8 cellular contexts compared by ENCODE assay signal in genomic region chr6:32844839-32845372, GRCh38. TPM values are rescaled to one million over a fixed set of nuclear protein-coding genes. Genes with fewer than 3 reads are reported as not detected.
DNase-seq lines count a peak whose midpoint lies in the region; ATAC-seq and TF ChIP-seq lines count a peak whose summit lies in the region.

No MANE protein-coding gene starts in this region.

- peak in 1 of 2 donors; percentile 0 for ATAC-seq in activated T-cell treated with anti-CD3 and anti-CD28 coated beads, Interleukin-2, amount 50 U/mL, for 72 hours (replicated peaks in 1 of 2)
- no peak for ATAC-seq in activated naive CD8-positive, alpha-beta T cell treated with anti-CD3 and anti-CD28 coated beads, Interleukin-2, amount 10 ng/mL, durations not matched to agents 7 days and 5 days (ENCODE audit: low read depth)
- no peak for ATAC-seq in GM19328 (IDR thresholded peaks at IDR 0.05; ENCODE audit: unreplicated experiment)

- H3K27ac ChIP-seq in liver (ENCODE audit: low read depth in 1 of 2, low read length in 2 of 2), result peak overlapping the region; percentile 94 to 98
- H3K27ac ChIP-seq in tibial artery, result peak overlapping the region; percentile 92 to 95

- peaks cover 86% of the 10 kb centered on the region for H3K4me1 Mint-ChIP-seq in activated T-cell treated with anti-CD3 and anti-CD28 coated beads, Interleukin-2, amount 50 U/mL, for 72 hours (ENCODE audit: low read depth)
- H3K4me1 Mint-ChIP-seq in activated naive CD8-positive, alpha-beta T cell treated with anti-CD3 and anti-CD28 coated beads, Interleukin-2, amount 10 ng/mL, durations not matched to agents 7 days and 5 days, result peaks cover 72% of the 10 kb centered on the region

- intact Hi-C loops in tibial artery (cut with DNase I; ENCODE audit: low total_unique reads), result loop anchor here (5.0 kb wide), 1 partner anchor 1033 kb away; no protein-coding TSS in a partner anchor

- H3K36me3 Mint-ChIP-seq in activated T-cell treated with anti-CD3 and anti-CD28 coated beads, Interleukin-2, amount 50 U/mL, for 72 hours (ENCODE audit: insufficient read depth in 2 of 2), result peaks cover 57 to 78% of the 10 kb centered on the region in 2 donors
- H3K36me3 Mint-ChIP-seq in activated naive CD8-positive, alpha-beta T cell treated with anti-CD3 and anti-CD28 coated beads, Interleukin-2, amount 10 ng/mL, durations not matched to agents 7 days and 5 days, result peaks cover 87% of the 10 kb centered on the region

- H3K4me3 Mint-ChIP-seq in activated T-cell treated with anti-CD3 and anti-CD28 coated beads, Interleukin-2, amount 50 U/mL, for 72 hours, result peak overlapping the region; percentile 98 to 99
- H3K4me3 Mint-ChIP-seq in activated naive CD8-positive, alpha-beta T cell treated with anti-CD3 and anti-CD28 coated beads, Interleukin-2, amount 10 ng/mL, durations not matched to agents 7 days and 5 days, result peak overlapping the region; percentile 97

- no peaks in the 10 kb centered on the region for H3K9me3 ChIP-seq in liver (ENCODE audit: control insufficient read depth in 4 of 4, low read length in 3 of 4)
- no peaks in the 10 kb centered on the region for H3K9me3 ChIP-seq in tibial artery

- H3K36me3 ChIP-seq in liver (ENCODE audit: control insufficient read depth in 4 of 4, insufficient read depth in 3 of 4, low read depth in 1 of 4, low read length in 3 of 4) (peaks cover 3 to 39% (median 26%) of the 10 kb centered on the region in 4 donors), tibial artery (peaks cover 36 to 53% (median 48%) of the 10 kb centered on the region in 3 donors)

- H3K9me3 Mint-ChIP-seq in activated T-cell treated with anti-CD3 and anti-CD28 coated beads, Interleukin-2, amount 50 U/mL, for 72 hours, result peaks cover 0 to 2% of the 10 kb centered on the region in 2 donors
- no peaks in the 10 kb centered on the region for H3K9me3 Mint-ChIP-seq in activated naive CD8-positive, alpha-beta T cell treated with anti-CD3 and anti-CD28 coated beads, Interleukin-2, amount 10 ng/mL, durations not matched to agents 7 days and 5 days

- H3K4me1 ChIP-seq in liver (ENCODE audit: control insufficient read depth in 4 of 4, insufficient read depth in 4 of 4, low read length in 3 of 4) (peaks cover 6 to 44% (median 23%) of the 10 kb centered on the region in 4 donors), tibial artery (peaks cover 0 to 16% (median 11%) of the 10 kb centered on the region in 4 donors)

- peak overlapping the region; percentile 41 to 77 for H3K9ac ChIP-seq in liver (ENCODE audit: low read depth in 1 of 2, low read length in 2 of 2)

- H3K27me3 ChIP-seq in liver (ENCODE audit: control insufficient read depth in 4 of 4, insufficient read depth in 4 of 4, low read length in 3 of 4), result no peaks in the 10 kb centered on the region
- no peaks in the 10 kb centered on the region for H3K27me3 ChIP-seq in tibial artery

- peak overlapping the region; percentile 100 for H3K27ac Mint-ChIP-seq in activated T-cell treated with anti-CD3 and anti-CD28 coated beads, Interleukin-2, amount 50 U/mL, for 72 hours
- peak overlapping the region; percentile 100 for H3K27ac Mint-ChIP-seq in activated naive CD8-positive, alpha-beta T cell treated with anti-CD3 and anti-CD28 coated beads, Interleukin-2, amount 10 ng/mL, durations not matched to agents 7 days and 5 days

- TF ChIP-seq CTCF in liver (IDR thresholded peaks at IDR 0.05; ENCODE audit: low read depth, low read length, missing input control) (no peak), tibial artery (IDR thresholded peaks at IDR 0.05) (no peak)

- no peak for DNase-seq in activated T-cell treated with anti-CD3 and anti-CD28 coated beads, Interleukin-2, amount 50 U/mL, for 72 hours
- no peak for DNase-seq in activated T-cell treated with anti-CD3 and anti-CD28 coated beads, Interleukin-2, amount 50 U/mL, for 48 hours
- no peak for DNase-seq in activated naive CD8-positive, alpha-beta T cell treated with anti-CD3 and anti-CD28 coated beads, Interleukin-2, amount 10 ng/mL, durations not matched to agents 7 days and 5 days
- DNase-seq in tibial artery (no peak), NCI-H146 (lab: John Stamatoyannopoulos, UW) (no peak), COLO829 (ENCODE audit: low spot score) (no peak)

- POLR2A ChIA-PET in activated naive CD8-positive, alpha-beta T cell treated with anti-CD3 and anti-CD28 coated beads, Interleukin-2, amount 10 ng/mL, durations not matched to agents 7 days and 5 days (lab: Charles Lee), result interaction anchor here (0.6 to 10.7 kb wide), 20 partner anchors 11 to 1304 kb away, joined by 3 to 773 read pairs (median 4); partner anchors contain the start of genes BRD2, DXO, FKBPL and GPSM3

- TF ChIP-seq RAD21 in liver (IDR thresholded peaks at IDR 0.05), result no peak

- 26% methylated on average over 18 of the region's 18 CpGs for WGBS in liver

- H3K4me3 ChIP-seq in liver (ENCODE audit: low read depth in 1 of 3, low read length in 3 of 3) (peak overlapping the region; percentile 75 to 91 (median 87)), tibial artery (peak overlapping the region; percentile 78 to 86)

- H3K27me3 Mint-ChIP-seq in activated T-cell treated with anti-CD3 and anti-CD28 coated beads, Interleukin-2, amount 50 U/mL, for 72 hours (ENCODE audit: low read depth), result no peaks in the 10 kb centered on the region
- H3K27me3 Mint-ChIP-seq in activated naive CD8-positive, alpha-beta T cell treated with anti-CD3 and anti-CD28 coated beads, Interleukin-2, amount 10 ng/mL, durations not matched to agents 7 days and 5 days, result no peaks in the 10 kb centered on the region

TF ChIP-seq in liver, 16 proteins besides CTCF, POLR2A, EP300 and RAD21 (continues in another document):
- TF ChIP-seq HNF4G (IDR thresholded peaks at IDR 0.05) (no peak), NR2F2 (IDR thresholded peaks at IDR 0.05) (no peak), SP1 (IDR thresholded peaks at IDR 0.05) (no peak), GABPA (IDR thresholded peaks at IDR 0.05 in 1 of 2, conservative IDR thresholded peaks at IDR 0.05 in 1 of 2) (no peak), ZBTB33 (IDR thresholded peaks at IDR 0.05) (no peak), YY1 (IDR thresholded peaks at IDR 0.05) (no peak), EGR1 (IDR thresholded peaks at IDR 0.05; ENCODE audit: low read depth in 2 of 2) (no peak), FOXA2 (IDR thresholded peaks at IDR 0.05) (no peak), ATF3 (IDR thresholded peaks at IDR 0.05) (no peak)

RNA-seq across cellular contexts. Expression of gene PSMB8, which starts 1.1 kb away (rescaled TPM):
- 100 to 1,000 TPM; 301 to 305 TPM for total RNA-seq in activated T-cell treated with anti-CD3 and anti-CD28 coated beads, Interleukin-2, amount 50 U/mL, for 72 hours
- total RNA-seq in activated naive CD8-positive, alpha-beta T cell treated with anti-CD3 and anti-CD28 coated beads, Interleukin-2, amount 10 ng/mL, durations not matched to agents 7 days and 5 days, result 100 to 1,000 TPM; 308 to 327 TPM
- 10 to 100 TPM; 19.9 to 39.1 TPM for total RNA-seq in liver
- 10 to 100 TPM; 49.0 to 75.1 TPM for polyA plus RNA-seq in liver

RNA-seq across cellular contexts. Expression of gene TAP2, which starts 6.4 kb away (rescaled TPM):
- total RNA-seq in activated T-cell treated with anti-CD3 and anti-CD28 coated beads, Interleukin-2, amount 50 U/mL, for 72 hours, result 100 to 1,000 TPM; 117 to 127 TPM
- 100 to 1,000 TPM; 209 to 210 TPM for total RNA-seq in activated naive CD8-positive, alpha-beta T cell treated with anti-CD3 and anti-CD28 coated beads, Interleukin-2, amount 10 ng/mL, durations not matched to agents 7 days and 5 days
- 1 to 10 TPM; 5.1 to 7.7 TPM for total RNA-seq in liver
- 10 to 100 TPM in 1 of 2 donors, 1 to 10 TPM in 1; 2.2 to 14.9 TPM for polyA plus RNA-seq in liver

RNA-seq across cellular contexts. Expression of gene TAP1, which starts 8.6 kb away (rescaled TPM):
- total RNA-seq in activated T-cell treated with anti-CD3 and anti-CD28 coated beads, Interleukin-2, amount 50 U/mL, for 72 hours, result 100 to 1,000 TPM; 328 to 373 TPM
- total RNA-seq in activated naive CD8-positive, alpha-beta T cell treated with anti-CD3 and anti-CD28 coated beads, Interleukin-2, amount 10 ng/mL, durations not matched to agents 7 days and 5 days, result 100 to 1,000 TPM; 315 to 323 TPM
- total RNA-seq in liver, result 10 to 100 TPM in 1 of 2 donors, 1 to 10 TPM in 1; 9.8 to 18.2 TPM
- polyA plus RNA-seq in liver, result 10 to 100 TPM; 10.3 to 14.3 TPM

RNA-seq across cellular contexts. Expression of gene PSMB9, which starts 9.1 kb away (rescaled TPM):
- total RNA-seq in activated T-cell treated with anti-CD3 and anti-CD28 coated beads, Interleukin-2, amount 50 U/mL, for 72 hours, result 100 to 1,000 TPM; 271 to 299 TPM
- total RNA-seq in activated naive CD8-positive, alpha-beta T cell treated with anti-CD3 and anti-CD28 coated beads, Interleukin-2, amount 10 ng/mL, durations not matched to agents 7 days and 5 days, result 100 to 1,000 TPM; 353 to 356 TPM
- total RNA-seq in liver, result 10 to 100 TPM; 11.7 to 13.4 TPM
- 10 to 100 TPM; 27.1 to 31.6 TPM for polyA plus RNA-seq in liver

RNA-seq across cellular contexts. Expression of gene HLA-DOB, which starts 28.1 kb away (rescaled TPM):
- total RNA-seq in activated T-cell treated with anti-CD3 and anti-CD28 coated beads, Interleukin-2, amount 50 U/mL, for 72 hours, result 1 to 10 TPM; 8.0 to 8.1 TPM
- 1 to 10 TPM; 2.4 to 3.1 TPM for total RNA-seq in activated naive CD8-positive, alpha-beta T cell treated with anti-CD3 and anti-CD28 coated beads, Interleukin-2, amount 10 ng/mL, durations not matched to agents 7 days and 5 days
- under 1 TPM in 1 of 2 donors, not detected in 1; 0.25 TPM for total RNA-seq in liver
- polyA plus RNA-seq in liver, result under 1 TPM; 0.16 to 0.67 TPM

Comparison
In these comparisons a context has a peak if more than half of its experiments do, and no peak if none do; other contexts are left out.
1. RNA of gene PSMB8, which starts 1.1 kb away (total RNA-seq): 308 to 327 TPM in activated naive CD8-positive, alpha-beta T cell treated with anti-CD3 and anti-CD28 coated beads, Interleukin-2, amount 10 ng/mL, durations not matched to agents 7 days and 5 days and 301 to 305 TPM in activated T-cell treated with anti-CD3 and anti-CD28 coated beads, Interleukin-2, amount 50 U/mL, for 72 hours; 19.9 to 39.1 TPM in liver; every median in the first group is over 4 times any median in the second.
2. RNA of gene TAP2, which starts 6.4 kb away (total RNA-seq): 209 to 210 TPM in activated naive CD8-positive, alpha-beta T cell treated with anti-CD3 and anti-CD28 coated beads, Interleukin-2, amount 10 ng/mL, durations not matched to agents 7 days and 5 days and 117 to 127 TPM in activated T-cell treated with anti-CD3 and anti-CD28 coated beads, Interleukin-2, amount 50 U/mL, for 72 hours; 5.1 to 7.7 TPM in liver; every median in the first group is over 10 times any median in the second.
3. RNA of gene TAP1, which starts 8.6 kb away (total RNA-seq): 328 to 373 TPM in activated T-cell treated with anti-CD3 and anti-CD28 coated beads, Interleukin-2, amount 50 U/mL, for 72 hours and 315 to 323 TPM in activated naive CD8-positive, alpha-beta T cell treated with anti-CD3 and anti-CD28 coated beads, Interleukin-2, amount 10 ng/mL, durations not matched to agents 7 days and 5 days; 9.8 to 18.2 TPM in liver; every median in the first group is over 10 times any median in the second.